In the genomic region with DNA sequence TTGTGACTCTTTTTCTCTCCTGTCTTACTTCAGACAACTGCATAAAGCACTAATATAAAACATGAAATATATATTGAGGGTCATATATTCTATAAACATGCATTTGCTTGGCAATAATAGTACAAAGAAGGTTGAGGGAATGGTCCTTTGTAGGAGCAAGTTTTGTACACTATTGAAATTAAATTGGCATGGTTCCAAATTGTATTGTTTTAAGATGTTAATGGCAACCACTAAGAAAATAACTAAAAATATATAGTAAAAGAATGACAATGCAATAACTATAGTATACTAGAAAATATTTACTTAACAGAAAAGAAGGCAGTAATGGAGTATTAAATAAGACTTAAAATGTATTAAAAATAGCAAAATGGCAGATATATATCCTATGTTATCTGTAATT, we compare ENCODE assay signal across 1 cellular context.
TF ChIP-seq lines count a peak whose summit lies in the region.

No MANE protein-coding gene starts in this region.

TF ChIP-seq in K562, 482 proteins besides CTCF, POLR2A, EP300 and RAD21:
- no peak for TF ChIP-seq ZNF609 (CRISPR knock-in tag; IDR thresholded peaks at IDR 0.05; ENCODE audit: borderline replicate concordance)
- no peak for TF ChIP-seq SPI1 (IDR thresholded peaks at IDR 0.05; ENCODE audit: borderline replicate concordance, low read depth, low read length)
- no peak for TF ChIP-seq CAMTA2 (CRISPR knock-in tag; conservative IDR thresholded peaks at IDR 0.05)
- TF ChIP-seq ZC3H4 (CRISPR knock-in tag; IDR thresholded peaks at IDR 0.05; ENCODE audit: borderline replicate concordance): no peak
- TF ChIP-seq SMC3 (conservative IDR thresholded peaks at IDR 0.05; ENCODE audit: insufficient read depth, low read depth, low read length): no peak
- TF ChIP-seq YBX1 (IDR thresholded peaks at IDR 0.05): no peak
- TF ChIP-seq TAL1 (IDR thresholded peaks at IDR 0.05): no peak
- peak; percentile 94 for TF ChIP-seq NFIC (IDR thresholded peaks at IDR 0.05)
- no peak for TF ChIP-seq MEF2A (IDR thresholded peaks at IDR 0.05; ENCODE audit: control insufficient read depth, low read depth, low read length)
- peak; percentile 84 for TF ChIP-seq NFIX (CRISPR knock-in tag; IDR thresholded peaks at IDR 0.05; ENCODE audit: low read depth)
- no peak for TF ChIP-seq ZNF436 (CRISPR knock-in tag; IDR thresholded peaks at IDR 0.05)
- no peak for TF ChIP-seq ZNF79 (CRISPR knock-in tag; IDR thresholded peaks at IDR 0.05; ENCODE audit: low read depth)
- no peak for TF ChIP-seq SRSF3 (IDR thresholded peaks at IDR 0.05; ENCODE audit: insufficient read depth, low read length)
- no peak for TF ChIP-seq GTF2F1 (IDR thresholded peaks at IDR 0.05; ENCODE audit: low read depth, low read length)
- no peak for TF ChIP-seq MEF2D (tag; conservative IDR thresholded peaks at IDR 0.05; ENCODE audit: low read depth)
- TF ChIP-seq RFX7 (CRISPR knock-in tag; IDR thresholded peaks at IDR 0.05): no peak
- TF ChIP-seq MAFK (IDR thresholded peaks at IDR 0.05; ENCODE audit: low read length): no peak
- no peak for TF ChIP-seq ZNF280A (IDR thresholded peaks at IDR 0.05; ENCODE audit: low read depth, partially characterized antibody)
